Comparison of ENCODE assay signal across 9 cellular contexts in genomic region chr17:41919840-41920579, GRCh38. TPM values are rescaled to one million over a fixed set of nuclear protein-coding genes. Genes with fewer than 3 reads are reported as not detected.
DNase-seq lines count a peak whose midpoint lies in the region; ATAC-seq and TF ChIP-seq lines count a peak whose summit lies in the region.
"Had no signal": no experiment of that assay in that cellular context is flagged by ENCODE, and none has a peak within 500 bp of the region (broad histone marks: within the 10 kb centered on the region; RNA-seq: fewer than 3 reads in every experiment).

No MANE protein-coding gene starts in this region.

- no peaks in the 10 kb centered on the region for H3K27me3 Mint-ChIP-seq in activated T-helper 2 cell treated with anti-CD3 and anti-CD28 coated beads, Interferon-gamma antibody, Interleukin-2, Interleukin-4, amounts not matched to agents 10 μg/mL and 5 μg/mL and 100 μg/mL, durations not matched to agents 14 hours and 24 hours and 36 hours (ENCODE audit: low read depth)

- H3K9ac ChIP-seq in SK-N-SH, result no peak overlapping the region

- H3K27ac ChIP-seq in SK-N-SH (ENCODE audit: low read depth in 2 of 2, low read length in 1 of 2) (peak overlapping the region; percentile 60 to 82; a peak in 2 of 4 replicates), substantia nigra (ENCODE audit: low read depth, low read length, poor library complexity, severe bottlenecking) (peak overlapping the region; percentile 80)

- H2AFZ ChIP-seq in SK-N-SH (ENCODE audit: low read depth), result peak overlapping the region; percentile 96; the same call in 1 of the 2 replicates

- H3K36me3 ChIP-seq in SK-N-SH (replicated peaks in 1 of 2; ENCODE audit: control insufficient read depth in 1 of 2, insufficient read depth in 2 of 2, low read length in 1 of 2), result peaks cover 0 to 7% of the 10 kb centered on the region in 2 experiments

- H3F3A ChIP-seq in SK-N-SH (replicated peaks; ENCODE audit: insufficient read depth), result peaks cover 10% of the 10 kb centered on the region

- H3K9me3 Mint-ChIP-seq in activated T-helper 2 cell treated with anti-CD3 and anti-CD28 coated beads, Interferon-gamma antibody, Interleukin-2, Interleukin-4, amounts not matched to agents 10 μg/mL and 5 μg/mL and 100 μg/mL, durations not matched to agents 14 hours and 24 hours and 36 hours, result no peaks in the 10 kb centered on the region

- CTCF ChIA-PET in SK-N-SH (lab: Yijun Ruan, JAX), result interaction anchor here (1.0 to 1.2 kb wide), 3 partner anchors 17 to 40 kb away, joined by 3 to 6 read pairs (median 3); no protein-coding TSS in a partner anchor

- no peak for ATAC-seq in SK-N-SH treated with all-trans-retinoic acid at 6 μM for 48 hours

- H3K4me3 ChIP-seq in SK-N-SH (ENCODE audit: low read depth in 2 of 2, low read length in 1 of 2), result no peak overlapping the region

- H3K27ac Mint-ChIP-seq in activated T-helper 2 cell treated with anti-CD3 and anti-CD28 coated beads, Interferon-gamma antibody, Interleukin-2, Interleukin-4, amounts not matched to agents 10 μg/mL and 5 μg/mL and 100 μg/mL, durations not matched to agents 14 hours and 24 hours and 36 hours, result peak overlapping the region; percentile 20

- H3K4me3 Mint-ChIP-seq in activated T-helper 2 cell treated with anti-CD3 and anti-CD28 coated beads, Interferon-gamma antibody, Interleukin-2, Interleukin-4, amounts not matched to agents 10 μg/mL and 5 μg/mL and 100 μg/mL, durations not matched to agents 14 hours and 24 hours and 36 hours (ENCODE audit: low read depth), result peak overlapping the region; percentile 23

- H3K9me2 ChIP-seq in SK-N-SH, result no peaks in the 10 kb centered on the region

- H3K4me2 ChIP-seq in SK-N-SH, result peak overlapping the region; percentile 89; the same call in 1 of the 2 replicates

- H3K4me1 Mint-ChIP-seq in activated T-helper 2 cell treated with anti-CD3 and anti-CD28 coated beads, Interferon-gamma antibody, Interleukin-2, Interleukin-4, amounts not matched to agents 10 μg/mL and 5 μg/mL and 100 μg/mL, durations not matched to agents 14 hours and 24 hours and 36 hours (ENCODE audit: low read depth), result peaks cover 24% of the 10 kb centered on the region

- POLR2A ChIA-PET in SK-N-SH (lab: Yijun Ruan, JAX), result interaction anchor here (3.3 kb wide), 1 partner anchor 11 kb away, joined by 21 read pairs; the partner anchor contains the start of gene ODAD4

- H4K20me1 ChIP-seq in SK-N-SH (ENCODE audit: insufficient read depth), result peaks cover 27% of the 10 kb centered on the region

- WGBS in SK-N-SH (ENCODE audit: low lambda C conversion rate), result 89% methylated on average over 3 of the region's 7 CpGs

- H3K4me1 ChIP-seq in SK-N-SH (ENCODE audit: control insufficient read depth in 1 of 2, insufficient read depth in 2 of 2, low read depth in 1 of 2, low read length in 1 of 2), result peaks cover 16 to 25% of the 10 kb centered on the region in 2 experiments; a peak in 2 of 4 replicates

- no peaks in the 10 kb centered on the region for H3K27me3 ChIP-seq in SK-N-SH (ENCODE audit: insufficient read depth)

- peaks cover 18% of the 10 kb centered on the region for H3K36me3 Mint-ChIP-seq in activated T-helper 2 cell treated with anti-CD3 and anti-CD28 coated beads, Interferon-gamma antibody, Interleukin-2, Interleukin-4, amounts not matched to agents 10 μg/mL and 5 μg/mL and 100 μg/mL, durations not matched to agents 14 hours and 24 hours and 36 hours (ENCODE audit: low read depth)

- intact Hi-C loops in activated T-helper 2 cell treated with anti-CD3 and anti-CD28 coated beads, Interferon-gamma antibody, Interleukin-2, Interleukin-4, amounts not matched to agents 10 μg/mL and 5 μg/mL and 100 μg/mL, durations not matched to agents 14 hours and 24 hours and 36 hours (cut with micrococcal nuclease), result loop anchor here (1.0 to 2.0 kb wide), 2 partner anchors 10 to 55 kb away; partner anchors contain the start of genes KLHL11 and ODAD4

- no peaks in the 10 kb centered on the region for H3K9me3 ChIP-seq in SK-N-SH

- TF ChIP-seq EP300 in SK-N-SH (IDR thresholded peaks at IDR 0.05; ENCODE audit: borderline replicate concordance in 1 of 2, low read depth in 1 of 2, low read length in 1 of 2), result no peak

- no peak for TF ChIP-seq CTCF in SK-N-SH (IDR thresholded peaks at IDR 0.05)

- peaks cover 38% of the 10 kb centered on the region for H3K79me2 ChIP-seq in SK-N-SH (ENCODE audit: insufficient read depth)

- TF ChIP-seq RAD21 in SK-N-SH (IDR thresholded peaks at IDR 0.05; ENCODE audit: low read length), result no peak

- DNase-seq in SK-N-SH (no peak), islet precursor cell (peak; percentile 77), substantia nigra (lab: John Stamatoyannopoulos, UW) (peak in 4 of 49 donors; percentile 7 to 17 (median 9)), NCI-H526 treated with DMSO at 0.1 percent for 48 hours (lab: John Stamatoyannopoulos, UW) (no peak), putamen (ENCODE audit: low spot score) (no peak), foreskin melanocyte (no peak)
- no peak for DNase-seq in activated T-helper 2 cell treated with anti-CD3 and anti-CD28 coated beads, Interferon-gamma antibody, Interleukin-2, Interleukin-4, amounts not matched to agents 10 μg/mL and 5 μg/mL and 100 μg/mL, durations not matched to agents 14 hours and 24 hours and 36 hours (ENCODE audit: low spot score)
- DNase-seq: stimulated activated CD4-positive, alpha-beta T cell treated with anti-CD3 and anti-CD28 coated beads, Interleukin-15, amount 100 ng/mL, for 24 hours had no signal

TF ChIP-seq in SK-N-SH, 30 proteins besides CTCF, POLR2A, EP300 and RAD21:
- TF ChIP-seq NRF1 (IDR thresholded peaks at IDR 0.05; ENCODE audit: low read depth, low read length) (no peak), TEAD4 (IDR thresholded peaks at IDR 0.05; ENCODE audit: borderline replicate concordance, insufficient read depth) (no peak), MAX (IDR thresholded peaks at IDR 0.05; ENCODE audit: low read depth) (no peak), SMC3 (IDR thresholded peaks at IDR 0.05; ENCODE audit: low read depth, low read length) (no peak)

TF ChIP-seq in SK-N-SH treated with all-trans-retinoic acid at 6 μM for 48 hours, 23 proteins besides CTCF, POLR2A, EP300 and RAD21 (continues in another document):
- TF ChIP-seq PATZ1 (CRISPR knock-in tag; IDR thresholded peaks at IDR 0.05; ENCODE audit: borderline replicate concordance) (no peak), ARNTL (CRISPR knock-in tag; IDR thresholded peaks at IDR 0.05; ENCODE audit: borderline replicate concordance, low read depth) (no peak), ZNF8 (CRISPR knock-in tag; IDR thresholded peaks at IDR 0.05) (no peak), CREB5 (CRISPR knock-in tag; IDR thresholded peaks at IDR 0.05; ENCODE audit: low read depth) (no peak), SNAI2 (CRISPR knock-in tag; IDR thresholded peaks at IDR 0.05) (no peak)

RNA-seq across cellular contexts. Expression of gene ACLY, which starts 1.3 kb away (rescaled TPM):
- polyA plus RNA-seq in SK-N-SH (2012; rRNA removed), result 161 and 163 TPM in 2 replicates
- 104 and 131 TPM in 2 replicates for polyA plus RNA-seq in SK-N-SH (2012; cell fraction: cytosol; rRNA removed)
- 133 and 176 TPM in 2 replicates for polyA plus RNA-seq in SK-N-SH (2012; cell fraction: nucleus; rRNA removed)
- 223 and 232 TPM in 2 replicates for total RNA-seq in activated T-helper 2 cell treated with anti-CD3 and anti-CD28 coated beads, Interferon-gamma antibody, Interleukin-2, Interleukin-4, amounts not matched to agents 10 μg/mL and 5 μg/mL and 100 μg/mL, durations not matched to agents 14 hours and 24 hours and 36 hours

RNA-seq across cellular contexts. Expression of gene ODAD4, which starts 10.4 kb away (rescaled TPM):
- polyA plus RNA-seq in SK-N-SH (2012; rRNA removed), result 1.1 and 1.6 TPM in 2 replicates
- polyA plus RNA-seq in SK-N-SH (2012; cell fraction: cytosol; rRNA removed), result 1.2 and 1.3 TPM in 2 replicates
- 5.3 and 5.7 TPM in 2 replicates for polyA plus RNA-seq in SK-N-SH (2012; cell fraction: nucleus; rRNA removed)
- 0.50 and 0.85 TPM in 2 replicates for total RNA-seq in activated T-helper 2 cell treated with anti-CD3 and anti-CD28 coated beads, Interferon-gamma antibody, Interleukin-2, Interleukin-4, amounts not matched to agents 10 μg/mL and 5 μg/mL and 100 μg/mL, durations not matched to agents 14 hours and 24 hours and 36 hours

RNA-seq across cellular contexts. Expression of gene CNP, which starts 46.6 kb away (rescaled TPM):
- 44.8 and 54.8 TPM in 2 replicates for polyA plus RNA-seq in SK-N-SH (2012; rRNA removed)
- polyA plus RNA-seq in SK-N-SH (2012; cell fraction: cytosol; rRNA removed), result 24.4 and 36.0 TPM in 2 replicates
- 47.8 and 67.5 TPM in 2 replicates for polyA plus RNA-seq in SK-N-SH (2012; cell fraction: nucleus; rRNA removed)
- total RNA-seq in activated T-helper 2 cell treated with anti-CD3 and anti-CD28 coated beads, Interferon-gamma antibody, Interleukin-2, Interleukin-4, amounts not matched to agents 10 μg/mL and 5 μg/mL and 100 μg/mL, durations not matched to agents 14 hours and 24 hours and 36 hours, result 71.8 and 77.3 TPM in 2 replicates

RNA-seq across cellular contexts. Expression of gene KLHL11, which starts 54.8 kb away (rescaled TPM):
- 2.6 and 3.0 TPM in 2 replicates for polyA plus RNA-seq in SK-N-SH (2012; rRNA removed)
- polyA plus RNA-seq in SK-N-SH (2012; cell fraction: cytosol; rRNA removed), result 2.2 and 2.7 TPM in 2 replicates
- 2.0 and 2.9 TPM in 2 replicates for polyA plus RNA-seq in SK-N-SH (2012; cell fraction: nucleus; rRNA removed)
- 44.3 and 46.0 TPM in 2 replicates for total RNA-seq in activated T-helper 2 cell treated with anti-CD3 and anti-CD28 coated beads, Interferon-gamma antibody, Interleukin-2, Interleukin-4, amounts not matched to agents 10 μg/mL and 5 μg/mL and 100 μg/mL, durations not matched to agents 14 hours and 24 hours and 36 hours
